In the genomic region with DNA sequence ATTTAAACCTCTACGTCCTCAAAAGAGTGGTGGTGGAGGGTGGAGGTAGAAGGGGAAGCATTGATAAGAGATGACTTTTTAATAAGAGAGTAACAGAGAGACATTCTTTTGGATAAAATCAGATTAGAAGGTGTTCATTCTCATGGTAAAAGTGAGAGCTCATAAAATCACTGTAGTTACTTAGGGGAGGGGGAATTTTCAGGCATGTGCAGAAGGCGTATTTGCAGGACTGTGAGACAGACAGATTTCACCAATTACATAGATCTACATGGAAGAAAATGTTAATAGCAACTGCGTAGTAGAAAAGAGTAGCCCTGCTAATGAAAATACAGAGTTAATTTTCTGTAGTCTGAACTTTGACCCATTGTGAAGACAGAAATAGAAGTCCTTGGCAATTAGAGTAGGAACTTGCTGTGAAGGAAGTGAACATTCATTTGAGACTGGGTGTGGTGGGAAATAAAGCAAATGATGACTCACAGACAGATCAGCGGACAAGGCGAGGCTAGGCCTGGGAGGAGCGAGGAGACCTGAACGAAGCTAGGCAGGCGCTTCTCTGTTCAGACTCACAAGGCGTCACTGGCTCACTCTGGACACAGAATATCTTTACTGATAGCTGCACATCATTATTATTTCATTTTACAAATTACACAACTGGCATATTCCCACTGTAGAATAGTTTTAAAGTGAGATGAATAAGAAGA, we compare ENCODE assay signal across 8 cellular contexts. TPM values are rescaled to one million over a fixed set of nuclear protein-coding genes. Genes with fewer than 3 reads are reported as not detected.
DNase-seq lines count a peak whose midpoint lies in the region; ATAC-seq and TF ChIP-seq lines count a peak whose summit lies in the region.

No MANE protein-coding gene starts in this region.

- peak; percentile 99 for ATAC-seq in left ventricle myocardium superior
- ATAC-seq in GM19452 (IDR thresholded peaks at IDR 0.05; ENCODE audit: unreplicated experiment): no peak

- H3K27me3 Mint-ChIP-seq in activated naive CD4-positive, alpha-beta T cell treated with anti-CD3 and anti-CD28 coated beads for 36 hours (ENCODE audit: low read depth): no peaks in the 10 kb centered on the region

- TF ChIP-seq POLR2A in spleen (IDR thresholded peaks at IDR 0.05): no peak

- no peak for TF ChIP-seq CTCF in spleen (IDR thresholded peaks at IDR 0.05 in 8 of 11, conservative IDR thresholded peaks at IDR 0.05 in 3 of 11)

- DNase-seq in COR-L47 (lab: John Stamatoyannopoulos, UW) (peak; percentile 16), NCI-H2227 (lab: John Stamatoyannopoulos, UW; ENCODE audit: unreplicated experiment) (peak; percentile 18), left ventricle myocardium superior (peak; percentile 64), spleen (peak; percentile 85), DMS 273 (lab: John Stamatoyannopoulos, UW; ENCODE audit: unreplicated experiment) (no peak), germinal center (ENCODE audit: low spot score) (no peak)
- DNase-seq in activated naive CD4-positive, alpha-beta T cell treated with anti-CD3 and anti-CD28 coated beads for 36 hours: peak; percentile 66

- no peak overlapping the region for H3K4me3 Mint-ChIP-seq in activated naive CD4-positive, alpha-beta T cell treated with anti-CD3 and anti-CD28 coated beads for 36 hours

- H3K36me3 Mint-ChIP-seq in activated naive CD4-positive, alpha-beta T cell treated with anti-CD3 and anti-CD28 coated beads for 36 hours (ENCODE audit: low read depth): no peaks in the 10 kb centered on the region

- intact Hi-C loops in activated naive CD4-positive, alpha-beta T cell treated with anti-CD3 and anti-CD28 coated beads for 36 hours (cut with micrococcal nuclease): loop anchor here (2.0 kb wide), 2 partner anchors 21 to 67 kb away; no protein-coding TSS in a partner anchor
- intact Hi-C loops in left ventricle myocardium superior (cut with micrococcal nuclease): no loop called here
- intact Hi-C loops in spleen (cut with DNase I; ENCODE audit: low total_unique reads): no loop called here

- peaks cover 53% of the 10 kb centered on the region for H3K4me1 Mint-ChIP-seq in activated naive CD4-positive, alpha-beta T cell treated with anti-CD3 and anti-CD28 coated beads for 36 hours (ENCODE audit: low read depth)

- no peaks in the 10 kb centered on the region for H3K36me3 ChIP-seq in spleen

- no peak overlapping the region for H3K4me3 ChIP-seq in spleen

- no peaks in the 10 kb centered on the region for H3K9me3 Mint-ChIP-seq in activated naive CD4-positive, alpha-beta T cell treated with anti-CD3 and anti-CD28 coated beads for 36 hours

- H3K27ac ChIP-seq in spleen: peak overlapping the region in 7 of 8 donors; percentile 32 to 71 (median 61)

- peaks cover 12 to 43% (median 28%) of the 10 kb centered on the region in 6 donors for H3K4me1 ChIP-seq in spleen

- H3K9me3 ChIP-seq in spleen: no peaks in the 10 kb centered on the region

- CTCF ChIA-PET in activated naive CD4-positive, alpha-beta T cell treated with anti-CD3 and anti-CD28 coated beads for 36 hours (lab: Charles Lee): no interaction called here

- 31 to 55% (median 46%) methylated on average over 7 to 9 of the region's 9 CpGs for WGBS in spleen, 5 donors

- peak overlapping the region; percentile 11 for H3K27ac Mint-ChIP-seq in activated naive CD4-positive, alpha-beta T cell treated with anti-CD3 and anti-CD28 coated beads for 36 hours

- H3K27me3 ChIP-seq in spleen (replicated peaks in 1 of 7): peaks cover 0 to 6% (median 0%) of the 10 kb centered on the region in 7 donors

RNA-seq across cellular contexts. Expression of a gene that starts 57.2 kb away (rescaled TPM):
- not detected for total RNA-seq in activated naive CD4-positive, alpha-beta T cell treated with anti-CD3 and anti-CD28 coated beads for 36 hours
- 1.2 TPM for total RNA-seq in left ventricle myocardium superior
- total RNA-seq in spleen: 10 to 100 TPM in 3 of 7 donors, under 1 TPM in 2, not detected in 2; 0.09 to 56.0 (median 12.3) TPM
- 10 to 100 TPM in 1 of 3 donors, under 1 TPM in 1, not detected in 1; 0.16 to 10.5 TPM for polyA plus RNA-seq in spleen

Comparison
In these comparisons a context has a peak if more than half of its experiments do, and no peak if none do; other contexts are left out.
1. DNase-seq: peak in COR-L47 (single experiment), NCI-H2227 (single experiment), activated naive CD4-positive, alpha-beta T cell treated with anti-CD3 and anti-CD28 coated beads for 36 hours (single experiment), left ventricle myocardium superior (single experiment) and spleen (single experiment); none in DMS 273 (single experiment) and germinal center (single experiment).